ENCODE assay signal across 17 cellular contexts in genomic region chr1:225506727-225507126, GRCh38.
"Had no signal": no experiment of that assay in that cellular context is flagged by ENCODE, and none has a peak within 500 bp of the region (broad histone marks: within the 10 kb centered on the region; RNA-seq: fewer than 3 reads in every experiment).

No MANE protein-coding gene starts in this region.

- H3K4me3 Mint-ChIP-seq: activated naive CD4-positive, alpha-beta T cell treated with anti-CD3 and anti-CD28 coated beads, Interleukin-2, amount 10 ng/mL, durations not matched to agents 7 days and 5 days; neural crest cell; stimulated activated naive CD8-positive, alpha-beta T cell treated with anti-CD3 and anti-CD28 coated beads, Interleukin-15, amount 100 ng/mL, for 72 hours had no signal

- H3K9me3 Mint-ChIP-seq: activated naive CD4-positive, alpha-beta T cell treated with anti-CD3 and anti-CD28 coated beads, Interleukin-2, amount 10 ng/mL, durations not matched to agents 7 days and 5 days; neural crest cell; stimulated activated naive CD8-positive, alpha-beta T cell treated with anti-CD3 and anti-CD28 coated beads, Interleukin-15, amount 100 ng/mL, for 72 hours had no signal

- H3K4me3 ChIP-seq: coronary artery, lung, SK-N-MC, thoracic aorta had no signal

- H3K27ac Mint-ChIP-seq: activated naive CD4-positive, alpha-beta T cell treated with anti-CD3 and anti-CD28 coated beads, Interleukin-2, amount 10 ng/mL, durations not matched to agents 7 days and 5 days; stimulated activated naive CD8-positive, alpha-beta T cell treated with anti-CD3 and anti-CD28 coated beads, Interleukin-15, amount 100 ng/mL, for 72 hours had no signal

- H3K36me3 Mint-ChIP-seq: activated naive CD4-positive, alpha-beta T cell treated with anti-CD3 and anti-CD28 coated beads, Interleukin-2, amount 10 ng/mL, durations not matched to agents 7 days and 5 days had no signal

- DNase-seq: activated CD4-positive, alpha-beta T cell treated with anti-CD3 and anti-CD28 coated beads, Interleukin-2, amount 50 U/mL, for 48 hours; activated naive CD4-positive, alpha-beta T cell treated with anti-CD3 and anti-CD28 coated beads, Interleukin-2, amount 10 ng/mL, durations not matched to agents 7 days and 5 days; central memory CD4-positive, alpha-beta T cell; effector CD8-positive, alpha-beta T cell; foreskin melanocyte; head of caudate nucleus; left colon; small intestine; stimulated activated naive CD8-positive, alpha-beta T cell treated with anti-CD3 and anti-CD28 coated beads, Interleukin-15, amount 100 ng/mL, for 72 hours; T-helper 1 cell; T1000 had no signal

- H3K27ac ChIP-seq: coronary artery, parathyroid adenoma, SK-N-MC, thoracic aorta had no signal

- ATAC-seq: left colon; stimulated activated naive CD8-positive, alpha-beta T cell treated with anti-CD3 and anti-CD28 coated beads, Interleukin-15, amount 100 ng/mL, for 72 hours had no signal

- H3K27me3 Mint-ChIP-seq: stimulated activated naive CD8-positive, alpha-beta T cell treated with anti-CD3 and anti-CD28 coated beads, Interleukin-15, amount 100 ng/mL, for 72 hours had no signal

- H3K9me3 ChIP-seq: thoracic aorta had no signal

- H3K4me1 Mint-ChIP-seq: activated naive CD4-positive, alpha-beta T cell treated with anti-CD3 and anti-CD28 coated beads, Interleukin-2, amount 10 ng/mL, durations not matched to agents 7 days and 5 days had no signal

- H3K4me1 ChIP-seq: parathyroid adenoma had no signal
